In the genomic region with DNA sequence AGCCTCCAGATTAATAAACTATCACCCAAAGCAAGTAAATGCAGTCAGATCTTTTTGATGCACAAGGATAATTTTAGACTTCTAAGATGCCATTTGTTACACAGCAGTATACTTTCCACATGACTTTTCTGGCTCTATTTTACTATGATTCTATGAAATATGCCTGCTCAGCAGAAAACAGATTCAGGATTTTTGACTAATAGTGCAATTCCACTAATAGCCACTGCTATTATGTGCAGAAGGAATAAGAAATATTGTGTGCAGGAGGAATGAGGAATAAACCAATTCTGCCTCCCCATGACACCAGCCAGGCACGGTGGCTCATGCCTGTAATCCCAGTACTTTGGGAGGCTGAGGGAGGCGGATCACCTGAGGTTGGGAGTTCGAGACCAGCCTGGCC, we compare ENCODE assay signal across 17 cellular contexts.
"Had no signal": no experiment of that assay in that cellular context is flagged by ENCODE, and none has a peak within 500 bp of the region (broad histone marks: within the 10 kb centered on the region; RNA-seq: fewer than 3 reads in every experiment).

No MANE protein-coding gene starts in this region.

- H3K9me3 Mint-ChIP-seq: activated CD4-positive, alpha-beta memory T cell treated with anti-CD3 and anti-CD28 coated beads for 36 hours; activated naive CD4-positive, alpha-beta T cell treated with anti-CD3 and anti-CD28 coated beads, Interleukin-2, amount 10 ng/mL, durations not matched to agents 7 days and 5 days; activated T-cell treated with anti-CD3 and anti-CD28 coated beads, Interleukin-2, amount 50 U/mL, for 24 hours; nephron had no signal

- H3K4me1 ChIP-seq: ascending aorta, colonic mucosa, suprapubic skin, upper lobe of left lung had no signal

- H3K4me3 ChIP-seq: ascending aorta, colonic mucosa, suprapubic skin, upper lobe of left lung had no signal

- H3K27ac ChIP-seq: ascending aorta, colonic mucosa, suprapubic skin, upper lobe of left lung had no signal

- H3K27me3 Mint-ChIP-seq: activated CD4-positive, alpha-beta memory T cell treated with anti-CD3 and anti-CD28 coated beads for 36 hours; activated T-cell treated with anti-CD3 and anti-CD28 coated beads, Interleukin-2, amount 50 U/mL, for 24 hours had no signal

- DNase-seq: activated CD4-positive, alpha-beta memory T cell treated with anti-CD3 and anti-CD28 coated beads for 36 hours; activated CD4-positive, alpha-beta T cell treated with anti-CD3 and anti-CD28 coated beads for 1 hour; activated naive CD4-positive, alpha-beta T cell treated with anti-CD3 and anti-CD28 coated beads, Interleukin-2, amount 10 ng/mL, durations not matched to agents 7 days and 5 days; activated T-cell treated with anti-CD3 and anti-CD28 coated beads, Interleukin-2, amount 50 U/mL, for 24 hours; colonic mucosa; hypothalamus; mesendoderm; occipital lobe; stimulated activated CD4-positive, alpha-beta T cell treated with anti-CD3 and anti-CD28 coated beads, Interleukin-4, amount 100 ng/mL, for 1 hour; stimulated activated naive CD8-positive, alpha-beta T cell treated with anti-CD3 and anti-CD28 coated beads, Interleukin-15, Interleukin-2, amounts not matched to agents 100 U/mL and 50 U/mL, for 24 hours; T-helper 1 cell; T1000; upper lobe of left lung had no signal

- H3K4me1 Mint-ChIP-seq: nephron had no signal

- ATAC-seq: esophagus mucosa; stimulated activated naive CD8-positive, alpha-beta T cell treated with anti-CD3 and anti-CD28 coated beads, Interleukin-15, Interleukin-2, amounts not matched to agents 100 U/mL and 50 U/mL, for 24 hours had no signal

- H3K27me3 ChIP-seq: ascending aorta, colonic mucosa, suprapubic skin, upper lobe of left lung had no signal

- H3K9me3 ChIP-seq: ascending aorta, colonic mucosa, suprapubic skin, upper lobe of left lung had no signal

- H3K36me3 Mint-ChIP-seq: activated CD4-positive, alpha-beta memory T cell treated with anti-CD3 and anti-CD28 coated beads for 36 hours; activated naive CD4-positive, alpha-beta T cell treated with anti-CD3 and anti-CD28 coated beads, Interleukin-2, amount 10 ng/mL, durations not matched to agents 7 days and 5 days had no signal

- H3K4me3 Mint-ChIP-seq: activated CD4-positive, alpha-beta memory T cell treated with anti-CD3 and anti-CD28 coated beads for 36 hours; activated naive CD4-positive, alpha-beta T cell treated with anti-CD3 and anti-CD28 coated beads, Interleukin-2, amount 10 ng/mL, durations not matched to agents 7 days and 5 days; activated T-cell treated with anti-CD3 and anti-CD28 coated beads, Interleukin-2, amount 50 U/mL, for 24 hours; nephron had no signal

- H3K36me3 ChIP-seq: ascending aorta, colonic mucosa, suprapubic skin, upper lobe of left lung had no signal

- H3K27ac Mint-ChIP-seq: activated CD4-positive, alpha-beta memory T cell treated with anti-CD3 and anti-CD28 coated beads for 36 hours; activated naive CD4-positive, alpha-beta T cell treated with anti-CD3 and anti-CD28 coated beads, Interleukin-2, amount 10 ng/mL, durations not matched to agents 7 days and 5 days; activated T-cell treated with anti-CD3 and anti-CD28 coated beads, Interleukin-2, amount 50 U/mL, for 24 hours; nephron had no signal
